25 cellular contexts compared by ENCODE assay signal in genomic region chr4:82969414-82969813, GRCh38.
"Had no signal": no experiment of that assay in that cellular context is flagged by ENCODE, and none has a peak within 500 bp of the region (broad histone marks: within the 10 kb centered on the region; RNA-seq: fewer than 3 reads in every experiment).

No MANE protein-coding gene starts in this region.

- DNase-seq: activated B cell treated with CpG ODN at 0.5 μM for 24 hours; activated CD4-positive, alpha-beta T cell treated with anti-CD3 and anti-CD28 coated beads for 36 hours; activated CD4-positive, alpha-beta T cell treated with anti-CD3 and anti-CD28 coated beads, Interleukin-2, amount 50 U/mL, for 4 hours; activated CD8-positive, alpha-beta memory T cell treated with anti-CD3 and anti-CD28 coated beads for 24 hours; activated CD8-positive, alpha-beta memory T cell treated with anti-CD3 and anti-CD28 coated beads, Interleukin-2, amount 50 U/mL, for 4 hours; activated naive CD4-positive, alpha-beta T cell treated with Interleukin-2 at 50 U/mL for 16 hours; activated T-cell treated with anti-CD3 and anti-CD28 coated beads, Interleukin-2, amount 50 U/mL, for 4 hours; amygdala; cerebellar nuclear complex; cortex of kidney; endodermal cell; head of caudate nucleus; hypothalamus; mesenchymal stem cell; posterior cingulate gyrus; small intestine; stimulated activated CD4-positive, alpha-beta T cell treated with anti-CD3 and anti-CD28 coated beads, Interleukin-2, amount 100 ng/mL, for 24 hours; stimulated activated naive CD8-positive, alpha-beta T cell treated with anti-CD3 and anti-CD28 coated beads, Interleukin-15, amount 100 ng/mL, for 72 hours had no signal

- H3K9me3 Mint-ChIP-seq: activated B cell treated with CpG ODN at 0.5 μM for 24 hours; activated T-cell treated with anti-CD3 and anti-CD28 coated beads, Interleukin-2, amount 50 U/mL, for 4 hours; endodermal cell; neural progenitor cell; stimulated activated effector memory CD8-positive, alpha-beta T cell treated with anti-CD3 and anti-CD28 coated beads, Interleukin-12 subunit alpha, Interleukin-12 subunit beta, amount 100 ng/mL, for 72 hours; stimulated activated naive CD8-positive, alpha-beta T cell treated with anti-CD3 and anti-CD28 coated beads, Interleukin-15, amount 100 ng/mL, for 72 hours had no signal

- H3K27me3 Mint-ChIP-seq: activated B cell treated with CpG ODN at 0.5 μM for 24 hours; activated CD4-positive, alpha-beta T cell treated with anti-CD3 and anti-CD28 coated beads for 36 hours; stimulated activated naive CD8-positive, alpha-beta T cell treated with anti-CD3 and anti-CD28 coated beads, Interleukin-15, amount 100 ng/mL, for 72 hours had no signal

- ATAC-seq: activated CD4-positive, alpha-beta T cell treated with anti-CD3 and anti-CD28 coated beads for 36 hours; activated T-cell treated with anti-CD3 and anti-CD28 coated beads, Interleukin-2, amount 50 U/mL, for 4 hours; gastroesophageal sphincter; sciatic nerve; stimulated activated effector memory CD8-positive, alpha-beta T cell treated with anti-CD3 and anti-CD28 coated beads, Interleukin-12 subunit alpha, Interleukin-12 subunit beta, amount 100 ng/mL, for 72 hours; stimulated activated naive CD8-positive, alpha-beta T cell treated with anti-CD3 and anti-CD28 coated beads, Interleukin-15, amount 100 ng/mL, for 72 hours had no signal

- H3K27me3 ChIP-seq: gastroesophageal sphincter, neural progenitor cell, suprapubic skin, tibial nerve had no signal

- H3K27ac ChIP-seq: epithelial cell of prostate, gastroesophageal sphincter, neural progenitor cell, suprapubic skin, tibial nerve had no signal

- H3K4me1 Mint-ChIP-seq: activated CD4-positive, alpha-beta T cell treated with anti-CD3 and anti-CD28 coated beads for 36 hours; neural progenitor cell; stimulated activated effector memory CD8-positive, alpha-beta T cell treated with anti-CD3 and anti-CD28 coated beads, Interleukin-12 subunit alpha, Interleukin-12 subunit beta, amount 100 ng/mL, for 72 hours had no signal

- H3K27ac Mint-ChIP-seq: activated B cell treated with CpG ODN at 0.5 μM for 24 hours; activated CD4-positive, alpha-beta T cell treated with anti-CD3 and anti-CD28 coated beads for 36 hours; endodermal cell; neural progenitor cell; stimulated activated effector memory CD8-positive, alpha-beta T cell treated with anti-CD3 and anti-CD28 coated beads, Interleukin-12 subunit alpha, Interleukin-12 subunit beta, amount 100 ng/mL, for 72 hours; stimulated activated naive CD8-positive, alpha-beta T cell treated with anti-CD3 and anti-CD28 coated beads, Interleukin-15, amount 100 ng/mL, for 72 hours had no signal

- H3K4me3 Mint-ChIP-seq: activated B cell treated with CpG ODN at 0.5 μM for 24 hours; activated CD4-positive, alpha-beta T cell treated with anti-CD3 and anti-CD28 coated beads for 36 hours; activated T-cell treated with anti-CD3 and anti-CD28 coated beads, Interleukin-2, amount 50 U/mL, for 4 hours; endodermal cell; neural progenitor cell; stimulated activated effector memory CD8-positive, alpha-beta T cell treated with anti-CD3 and anti-CD28 coated beads, Interleukin-12 subunit alpha, Interleukin-12 subunit beta, amount 100 ng/mL, for 72 hours; stimulated activated naive CD8-positive, alpha-beta T cell treated with anti-CD3 and anti-CD28 coated beads, Interleukin-15, amount 100 ng/mL, for 72 hours had no signal

- H3K4me1 ChIP-seq: gastroesophageal sphincter, neural progenitor cell, suprapubic skin, tibial nerve had no signal

- H3K9me3 ChIP-seq: gastroesophageal sphincter, suprapubic skin, tibial nerve had no signal

- H3K4me3 ChIP-seq: gastroesophageal sphincter, neural progenitor cell, suprapubic skin, tibial nerve had no signal
